ENCODE assay signal across 35 cellular contexts in the genomic region with DNA sequence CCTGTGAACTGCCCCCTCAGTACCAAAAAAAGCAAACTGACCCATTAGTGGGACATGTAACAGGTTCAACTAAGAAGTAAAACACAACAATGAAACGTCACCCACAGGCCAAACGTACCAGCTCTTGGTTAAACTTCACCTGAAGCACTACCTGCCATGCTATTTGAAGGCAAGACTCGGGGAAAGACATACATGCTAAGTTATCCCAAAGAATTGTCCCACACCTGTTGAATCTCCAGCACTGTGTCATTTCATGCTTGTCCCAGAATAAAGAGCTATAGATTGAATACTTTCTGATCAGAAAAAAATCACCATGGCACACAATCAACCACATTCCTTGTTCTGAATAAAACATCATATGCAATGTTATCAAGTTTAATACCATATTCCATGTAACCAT.
DNase-seq lines count a peak whose midpoint lies in the region; ATAC-seq and TF ChIP-seq lines count a peak whose summit lies in the region.
"Had no signal": no experiment of that assay in that cellular context is flagged by ENCODE, and none has a peak within 500 bp of the region (broad histone marks: within the 10 kb centered on the region; RNA-seq: fewer than 3 reads in every experiment).

No MANE protein-coding gene starts in this region.

- no peak overlapping the region for H3K27ac ChIP-seq in HEK293 (ENCODE audit: extremely low read depth, low read depth, low read length)
- H3K27ac ChIP-seq in IMR-90 (ENCODE audit: insufficient read depth, low read length) = no peak overlapping the region
- H3K27ac ChIP-seq in coronary artery = no peak overlapping the region
- no peak overlapping the region for H3K27ac ChIP-seq in neural progenitor cell
- H3K27ac ChIP-seq: 22Rv1; A549; BLaER1; BLaER1 treated with 17β-estradiol and CSF1 and Interleukin-3, amounts not matched to agents 10 nM and 100 nM; C4-2B had no signal

- H2AK9ac ChIP-seq in IMR-90 (replicated peaks; ENCODE audit: low read depth, low read length, poor library complexity) = no peak overlapping the region

- TF ChIP-seq CTCF in HEK293 (tag by site-specific recombination; IDR thresholded peaks at IDR 0.05) (no peak), IMR-90 (conservative IDR thresholded peaks at IDR 0.05; ENCODE audit: low read depth, low read length) (no peak), coronary artery (IDR thresholded peaks at IDR 0.05) (no peak), neural progenitor cell (IDR thresholded peaks at IDR 0.05) (no peak)

- no peaks in the 10 kb centered on the region for H3K9me3 Mint-ChIP-seq in neural progenitor cell
- H3K9me3 Mint-ChIP-seq in T-cell = no peaks in the 10 kb centered on the region
- H3K9me3 Mint-ChIP-seq: CD8-positive, alpha-beta T cell had no signal

- no peaks in the 10 kb centered on the region for H3K79me1 ChIP-seq in IMR-90 (ENCODE audit: low read depth in 1 of 2, low read length in 2 of 2)

- dilution Hi-C loops in IMR-90 (cut with HindIII; ENCODE audit: low sequenced_read_pairs, unreplicated experiment) = no loop called here

- POLR2A ChIA-PET in HEK293 (lab: Yijun Ruan, JAX) = no interaction called here
- POLR2A ChIA-PET in IMR-90 (lab: Charles Lee; ENCODE audit: unreplicated experiment) = no interaction called here
- POLR2A ChIA-PET in T-cell (lab: Charles Lee) = no interaction called here

- H3K27ac Mint-ChIP-seq in neural progenitor cell = peak overlapping the region; percentile 35
- H3K27ac Mint-ChIP-seq in T-cell = no peak overlapping the region
- H3K27ac Mint-ChIP-seq: B cell; CD4-positive, alpha-beta memory T cell; CD4-positive, alpha-beta T cell; CD4-positive, CD25-positive, alpha-beta regulatory T cell; CD8-positive, alpha-beta T cell had no signal

- H3K56ac ChIP-seq in IMR-90 (ENCODE audit: extremely low read depth, insufficient read depth, low read length) = no peak overlapping the region

- DNase-seq in IMR-90 (no peak), coronary artery (ENCODE audit: low spot score) (peak; percentile 7), neural progenitor cell (ENCODE audit: low spot score) (no peak), T-cell (no peak), T-helper 1 cell (no peak), ecto neural progenitor cell (ENCODE audit: low spot score) (no peak), DMS153 treated with DMSO at 0.1 percent for 48 hours (lab: John Stamatoyannopoulos, UW; ENCODE audit: unreplicated experiment) (no peak)
- DNase-seq: 8988T; ACHN; AML-193; BE2C; C1 segment of cervical spinal cord; Caco-2; Calu3; CD4-positive, alpha-beta memory T cell; CD4-positive, alpha-beta T cell; CD4-positive, CD25-positive, alpha-beta regulatory T cell; CD8-positive, alpha-beta memory T cell; CD8-positive, alpha-beta T cell; COR-L47; DMS 273 treated with DMSO at 0.1 percent for 48 hours; DMS153; DMS53; DMS79; DMS79 treated with DMSO at 0.1 percent for 48 hours; DND-41; EL had no signal

- no peaks in the 10 kb centered on the region for H4K20me1 ChIP-seq in IMR-90 (ENCODE audit: insufficient read depth, low read length)
- H4K20me1 ChIP-seq in neural progenitor cell (ENCODE audit: low read depth) = no peaks in the 10 kb centered on the region
- H4K20me1 ChIP-seq: BLaER1; BLaER1 treated with 17β-estradiol and CSF1 and Interleukin-3, amounts not matched to agents 10 nM and 100 nM had no signal

- H3K9me3 ChIP-seq in HEK293 (ENCODE audit: control insufficient read depth, insufficient read depth, low read depth, low read length) = no peaks in the 10 kb centered on the region
- H3K9me3 ChIP-seq in IMR-90 (ENCODE audit: control insufficient read depth, insufficient read depth, low read length) = no peaks in the 10 kb centered on the region
- no peaks in the 10 kb centered on the region for H3K9me3 ChIP-seq in neural progenitor cell (ENCODE audit: low read depth)
- H3K9me3 ChIP-seq: A549; BE2C; BLaER1; BLaER1 treated with 17β-estradiol and CSF1 and Interleukin-3, amounts not matched to agents 10 nM and 100 nM; Caco-2 had no signal

- H3K4me1 Mint-ChIP-seq in neural progenitor cell (peaks cover 53% of the 10 kb centered on the region), T-cell (no peaks in the 10 kb centered on the region)
- H3K4me1 Mint-ChIP-seq: B cell; CD14-positive monocyte; CD4-positive, alpha-beta memory T cell; CD4-positive, CD25-positive, alpha-beta regulatory T cell; CD8-positive, alpha-beta memory T cell had no signal

- no peak overlapping the region for H2AK5ac ChIP-seq in IMR-90 (ENCODE audit: low read depth, low read length)

- H2BK15ac ChIP-seq in IMR-90 (ENCODE audit: low read depth, low read length) = no peak overlapping the region

- in situ Hi-C loops in IMR-90 (cut with MboI; ENCODE audit: low sequenced_read_pairs) = no loop called here

- no peak overlapping the region for H2BK5ac ChIP-seq in IMR-90 (ENCODE audit: low read depth, low read length, poor library complexity, severe bottlenecking)

- WGBS in IMR-90 (ENCODE audit: extremely low coverage in 2 of 2, insufficient read length in 1 of 2), 2 experiments = no CpG with 5 or more reads among the region's 3 CpGs

- H3K36me3 ChIP-seq in HEK293 (ENCODE audit: control insufficient read depth in 2 of 2, insufficient read depth in 1 of 2, low read length in 2 of 2) (no peaks in the 10 kb centered on the region), IMR-90 (ENCODE audit: control insufficient read depth, insufficient read depth, low read length) (no peaks in the 10 kb centered on the region), neural progenitor cell (no peaks in the 10 kb centered on the region)
- H3K36me3 ChIP-seq: BE2C; BLaER1; BLaER1 treated with 17β-estradiol and CSF1 and Interleukin-3, amounts not matched to agents 10 nM and 100 nM had no signal

- no peak overlapping the region for H3K18ac ChIP-seq in IMR-90 (ENCODE audit: low read depth, low read length)

- no peak for TF ChIP-seq RAD21 in IMR-90 (IDR thresholded peaks at IDR 0.05; ENCODE audit: low read length)

- H3K4me3 ChIP-seq in HEK293 (ENCODE audit: low read depth, low read length) (no peak overlapping the region), IMR-90 (ENCODE audit: insufficient read depth, low read depth, low read length) (no peak overlapping the region), coronary artery (no peak overlapping the region), neural progenitor cell (no peak overlapping the region)
- H3K4me3 ChIP-seq: A549; BLaER1; BLaER1 treated with 17β-estradiol and CSF1 and Interleukin-3, amounts not matched to agents 10 nM and 100 nM had no signal

- H3K4me2 ChIP-seq in IMR-90 (ENCODE audit: low read depth, low read length) (no peak overlapping the region), neural progenitor cell (no peak overlapping the region)
- H3K4me2 ChIP-seq: A549; BLaER1; BLaER1 treated with 17β-estradiol and CSF1 and Interleukin-3, amounts not matched to agents 10 nM and 100 nM had no signal

- intact Hi-C loops in IMR-90 (cut with micrococcal nuclease) = no loop called here

- H3K9me1 ChIP-seq in IMR-90 (ENCODE audit: insufficient read depth, low read length) = peaks cover 11% of the 10 kb centered on the region

- H3F3A ChIP-seq in neural progenitor cell (ENCODE audit: low read depth) = no peaks in the 10 kb centered on the region

- peaks cover 5% of the 10 kb centered on the region for H3K36me3 Mint-ChIP-seq in neural progenitor cell
- H3K36me3 Mint-ChIP-seq in T-cell = no peaks in the 10 kb centered on the region
- H3K36me3 Mint-ChIP-seq: CD14-positive monocyte; CD4-positive, alpha-beta memory T cell; CD4-positive, CD25-positive, alpha-beta regulatory T cell; CD8-positive, alpha-beta memory T cell; CD8-positive, alpha-beta T cell had no signal

- CTCF ChIA-PET in HEK293 (lab: Yijun Ruan, JAX) (no interaction called here), IMR-90 (lab: Yijun Ruan, JAX) (no interaction called here), T-cell (lab: Charles Lee) (no interaction called here)

- BruUV-seq in IMR-90 (replicated peaks; lab: Mats Ljungman, UMichigan) = no TSS peak

- H3K4ac ChIP-seq in IMR-90 (ENCODE audit: low read depth, low read length) = no peak overlapping the region

- H2AFZ ChIP-seq in IMR-90 (replicated peaks; ENCODE audit: low read length, poor library complexity) (no peak overlapping the region), neural progenitor cell (replicated peaks) (no peak overlapping the region)

- no peak overlapping the region for H3K9ac ChIP-seq in IMR-90 (ENCODE audit: low read depth, low read length)
- H3K9ac ChIP-seq in neural progenitor cell = no peak overlapping the region
- H3K9ac ChIP-seq: BLaER1; BLaER1 treated with 17β-estradiol and CSF1 and Interleukin-3, amounts not matched to agents 10 nM and 100 nM had no signal

- H3K4me1 ChIP-seq in HEK293 (ENCODE audit: control insufficient read depth, insufficient read depth, low read length) (no peaks in the 10 kb centered on the region), IMR-90 (ENCODE audit: control insufficient read depth, insufficient read depth, low read length) (peaks cover 4% of the 10 kb centered on the region), neural progenitor cell (peaks cover 13% of the 10 kb centered on the region)
- H3K4me1 ChIP-seq: A549, BE2C, Caco-2 had no signal

- H2BK120ac ChIP-seq in IMR-90 (ENCODE audit: low read depth, low read length) = no peak overlapping the region

- H3K4me3 Mint-ChIP-seq in neural progenitor cell (no peak overlapping the region), T-cell (no peak overlapping the region)
- H3K4me3 Mint-ChIP-seq: B cell; CD14-positive monocyte; CD4-positive, alpha-beta memory T cell; CD4-positive, alpha-beta T cell; CD4-positive, CD25-positive, alpha-beta regulatory T cell; CD8-positive, alpha-beta memory T cell; CD8-positive, alpha-beta T cell had no signal

- no peak for TF ChIP-seq POLR2A in IMR-90 (IDR thresholded peaks at IDR 0.05; ENCODE audit: low read depth, low read length)

- H3K27me3 ChIP-seq in IMR-90 (ENCODE audit: control insufficient read depth, insufficient read depth, low read length) = no peaks in the 10 kb centered on the region
- no peaks in the 10 kb centered on the region for H3K27me3 ChIP-seq in neural progenitor cell
- H3K27me3 ChIP-seq: BE2C; BLaER1; BLaER1 treated with 17β-estradiol and CSF1 and Interleukin-3, amounts not matched to agents 10 nM and 100 nM had no signal

- 0 out of 2 replicates have a peak overlapping the region, but pooled peaks have one; percentile 5 for H2BK20ac ChIP-seq in IMR-90 (ENCODE audit: low read depth, low read length)

- ATAC-seq in IMR-90 (ENCODE audit: low read depth) (no peak), T-cell (replicated peaks in 1 of 4) (no peak)
- ATAC-seq: A549; CD8-positive, alpha-beta T cell had no signal

- H4K8ac ChIP-seq in IMR-90 (ENCODE audit: low read depth in 2 of 2, low read length in 2 of 2) = no peak overlapping the region

- H3K14ac ChIP-seq in IMR-90 (replicated peaks; ENCODE audit: low read depth, low read length) = no peak overlapping the region

- no peak overlapping the region for H3K23ac ChIP-seq in IMR-90 (ENCODE audit: low read depth, low read length)

- H3K79me2 ChIP-seq in neural progenitor cell (ENCODE audit: low read depth) = no peaks in the 10 kb centered on the region

- no peak overlapping the region for H4K91ac ChIP-seq in IMR-90 (ENCODE audit: insufficient read depth, low read depth, low read length)

- H3K27me3 Mint-ChIP-seq in neural progenitor cell (ENCODE audit: insufficient read depth, low read depth) (peaks cover 6% of the 10 kb centered on the region), T-cell (no peaks in the 10 kb centered on the region)
- H3K27me3 Mint-ChIP-seq: B cell; CD4-positive, alpha-beta memory T cell; CD4-positive, alpha-beta T cell had no signal

- H4K5ac ChIP-seq in IMR-90 (ENCODE audit: low read depth, low read length) = no peak overlapping the region
